ENCODE assay signal across 8 cellular contexts in genomic region chr1:161225178-161225533, GRCh38. TPM values are rescaled to one million over a fixed set of nuclear protein-coding genes. Genes with fewer than 3 reads are reported as not detected.
DNase-seq lines count a peak whose midpoint lies in the region; ATAC-seq and TF ChIP-seq lines count a peak whose summit lies in the region.

No MANE protein-coding gene starts in this region.

- no peaks in the 10 kb centered on the region for H3K9me3 Mint-ChIP-seq in nephron progenitor cell

- H3K4me3 ChIP-seq in BE2C (ENCODE audit: low read depth, low read length) (peak overlapping the region; percentile 2; the same call in 1 of the 2 replicates), HUES6 (ENCODE audit: low read depth, low read length) (0 out of 2 replicates have a peak overlapping the region, but pooled peaks have one; percentile 10), breast epithelium (no peak overlapping the region)

- H3K4me3 Mint-ChIP-seq in nephron progenitor cell = peak overlapping the region; percentile 31

- no peaks in the 10 kb centered on the region for H3K27me3 ChIP-seq in BE2C
- H3K27me3 ChIP-seq in HUES6 (ENCODE audit: control insufficient read depth, insufficient read depth, low read length) = no peaks in the 10 kb centered on the region
- no peaks in the 10 kb centered on the region for H3K27me3 ChIP-seq in breast epithelium

- H3K9ac ChIP-seq in HUES6 (ENCODE audit: low read length) = no peak overlapping the region

- DNase-seq in BE2C (no peak), breast epithelium (ENCODE audit: low spot score in 2 of 2) (no peak), nephron progenitor cell (no peak), NCI-H345 treated with DMSO at 0.1 percent for 48 hours (lab: John Stamatoyannopoulos, UW; ENCODE audit: unreplicated experiment) (no peak), GF-D8 (lab: John Stamatoyannopoulos, UW) (no peak)

- H3K36me3 Mint-ChIP-seq in nephron progenitor cell (ENCODE audit: low read depth) = peaks cover 8% of the 10 kb centered on the region

- intact Hi-C loops in breast epithelium (cut with DNase I; ENCODE audit: low total_unique reads) = loop anchor here (2.0 to 10.0 kb wide), 2 partner anchors 78 to 160 kb away; no protein-coding TSS in a partner anchor

- TF ChIP-seq POLR2A in breast epithelium (IDR thresholded peaks at IDR 0.05) = no peak

- no peak for TF ChIP-seq CTCF in BE2C (IDR thresholded peaks at IDR 0.05; ENCODE audit: low read depth, low read length)
- no peak for TF ChIP-seq CTCF in breast epithelium (IDR thresholded peaks at IDR 0.05)
- TF ChIP-seq CTCF in nephron progenitor cell (IDR thresholded peaks at IDR 0.05) = no peak

- H3K9me3 ChIP-seq in BE2C (no peaks in the 10 kb centered on the region), HUES6 (ENCODE audit: control insufficient read depth, insufficient read depth, low read depth, low read length) (no peaks in the 10 kb centered on the region), breast epithelium (no peaks in the 10 kb centered on the region)

- H3K27ac ChIP-seq in HUES6 (ENCODE audit: low read depth, low read length) (no peak overlapping the region), breast epithelium (peak overlapping the region; percentile 26 to 49)

- peaks cover 42% of the 10 kb centered on the region for H3K4me1 Mint-ChIP-seq in nephron progenitor cell

- peaks cover 14% of the 10 kb centered on the region for H3K27me3 Mint-ChIP-seq in nephron progenitor cell (ENCODE audit: low read depth, poor library complexity)

- H3K36me3 ChIP-seq in BE2C = peaks cover 14% of the 10 kb centered on the region
- peaks cover 18% of the 10 kb centered on the region for H3K36me3 ChIP-seq in HUES6 (ENCODE audit: control insufficient read depth, insufficient read depth, low read length)
- no peaks in the 10 kb centered on the region for H3K36me3 ChIP-seq in breast epithelium

- no peak for ATAC-seq in HG03045 (IDR thresholded peaks at IDR 0.05; ENCODE audit: unreplicated experiment)
- no peak for ATAC-seq in GM18498 (IDR thresholded peaks at IDR 0.05; ENCODE audit: unreplicated experiment)

- no peak overlapping the region for H3K27ac Mint-ChIP-seq in nephron progenitor cell

- peaks cover 13% of the 10 kb centered on the region for H3K4me1 ChIP-seq in BE2C
- peaks cover 26% of the 10 kb centered on the region for H3K4me1 ChIP-seq in HUES6 (ENCODE audit: control insufficient read depth, insufficient read depth, low read length)
- peaks cover 0 to 7% of the 10 kb centered on the region in 2 donors for H3K4me1 ChIP-seq in breast epithelium

RNA-seq across cellular contexts. Expression of gene TOMM40L, which starts 0.7 kb away (rescaled TPM):
- polyA plus RNA-seq in BE2C (2012; ENCODE audit: insufficient read depth, insufficient read length, low read depth) = 38.9 TPM
- 1 to 10 TPM; 6.9 to 9.4 (median 8.2) TPM for total RNA-seq in breast epithelium

RNA-seq across cellular contexts. Expression of gene APOA2, which starts 1.7 kb away (rescaled TPM):
- polyA plus RNA-seq in BE2C (2012; ENCODE audit: insufficient read depth, insufficient read length, low read depth) = not detected
- total RNA-seq in breast epithelium = not detected

RNA-seq across cellular contexts. Expression of gene FCER1G, which starts 10.1 kb away (rescaled TPM):
- polyA plus RNA-seq in BE2C (2012; ENCODE audit: insufficient read depth, insufficient read length, low read depth) = not detected
- 100 to 1,000 TPM in 1 of 3 donors, 10 to 100 TPM in 2; 40.3 to 153 (median 70.1) TPM for total RNA-seq in breast epithelium

RNA-seq across cellular contexts. Expression of gene NR1I3, which starts 12.8 kb away (rescaled TPM):
- 4.2 TPM for polyA plus RNA-seq in BE2C (2012; ENCODE audit: insufficient read depth, insufficient read length, low read depth)
- not detected for total RNA-seq in breast epithelium

RNA-seq across cellular contexts. Expression of gene NDUFS2, which starts 23.0 kb away (rescaled TPM):
- 217 TPM for polyA plus RNA-seq in BE2C (2012; ENCODE audit: insufficient read depth, insufficient read length, low read depth)
- 100 to 1,000 TPM; 102 to 129 (median 116) TPM for total RNA-seq in breast epithelium

Comparison
In these comparisons a context has a peak if more than half of its experiments do, and no peak if none do; other contexts are left out.
1. H3K4me3 ChIP-seq: peak in BE2C (single experiment) and HUES6 (single experiment); none in breast epithelium (0 of 3).